Comparison of ENCODE assay signal across 25 cellular contexts in the genomic region with DNA sequence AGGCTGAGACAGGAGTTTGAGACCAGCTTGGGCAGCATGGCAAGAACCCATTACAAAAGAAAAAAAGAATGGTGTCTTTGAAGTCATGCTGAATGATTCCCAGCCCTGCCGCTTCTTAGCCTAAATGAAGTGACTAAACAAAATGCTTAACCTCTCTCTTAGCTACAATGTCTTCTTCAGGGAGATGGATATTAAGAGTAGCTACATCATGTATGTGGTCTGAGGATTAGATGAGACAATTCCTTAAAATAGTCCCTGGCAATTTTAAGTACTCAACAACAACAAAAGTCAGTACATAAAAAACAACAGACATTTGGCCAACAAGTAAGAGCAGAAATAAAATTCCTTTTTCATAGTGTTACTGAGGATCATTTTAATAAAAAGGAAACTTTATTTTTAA.
"Had no signal": no experiment of that assay in that cellular context is flagged by ENCODE, and none has a peak within 500 bp of the region (broad histone marks: within the 10 kb centered on the region; RNA-seq: fewer than 3 reads in every experiment).

No MANE protein-coding gene starts in this region.

- H3K27ac Mint-ChIP-seq: mesothelial cell of epicardium; natural killer cell; stimulated activated memory B cell treated with anti-CD40 and anti-IgM and Interleukin-4, amounts not matched to agents 10 μg/mL and 1 μg/mL and 100 μg/mL, for 72 hours; type B pancreatic cell had no signal

- ATAC-seq: esophagus mucosa; gastroesophageal sphincter; heart left ventricle; left lobe of liver; natural killer cell; pancreas; right lobe of liver; stimulated activated memory B cell treated with anti-CD40 and anti-IgM and Interleukin-4, amounts not matched to agents 10 μg/mL and 1 μg/mL and 100 μg/mL, for 72 hours; stimulated activated naive CD8-positive, alpha-beta T cell treated with anti-CD3 and anti-CD28 coated beads, Interleukin-15, Interleukin-2, amounts not matched to agents 100 U/mL and 50 U/mL, for 24 hours had no signal

- H3K4me1 ChIP-seq: gastroesophageal sphincter, pancreas, right lobe of liver, testis, tibial artery had no signal

- H3K27ac ChIP-seq: dorsolateral prefrontal cortex, epithelial cell of prostate, gastroesophageal sphincter, heart left ventricle, hepatocyte, neutrophil, pancreas, right lobe of liver, testis, tibial artery had no signal

- H3K27me3 ChIP-seq: dorsolateral prefrontal cortex, gastroesophageal sphincter, heart left ventricle, hepatocyte, neutrophil, pancreas, right lobe of liver, testis, tibial artery had no signal

- H3K27me3 Mint-ChIP-seq: stimulated activated memory B cell treated with anti-CD40 and anti-IgM and Interleukin-4, amounts not matched to agents 10 μg/mL and 1 μg/mL and 100 μg/mL, for 72 hours; type B pancreatic cell had no signal

- H3K4me2 ChIP-seq: hepatocyte had no signal

- H3K4me3 ChIP-seq: dorsolateral prefrontal cortex, gastroesophageal sphincter, heart left ventricle, hepatocyte, lung, pancreas, right lobe of liver, testis, tibial artery had no signal

- H3K9me3 ChIP-seq: gastroesophageal sphincter, heart left ventricle, neutrophil, pancreas, right lobe of liver, testis, tibial artery had no signal

- H3K9me3 Mint-ChIP-seq: mesothelial cell of epicardium; natural killer cell; stimulated activated memory B cell treated with anti-CD40 and anti-IgM and Interleukin-4, amounts not matched to agents 10 μg/mL and 1 μg/mL and 100 μg/mL, for 72 hours; type B pancreatic cell had no signal

- DNase-seq: cerebellar nuclear complex; dorsolateral prefrontal cortex; effector CD4-positive, alpha-beta T cell; foreskin fibroblast; heart left ventricle; kidney; mesenchymal stem cell; natural killer cell; pancreas; right lobe of liver; stimulated activated CD4-positive, alpha-beta T cell treated with anti-CD3 and anti-CD28 coated beads, Interleukin-4, amount 100 ng/mL, for 4 hours; stimulated activated naive CD8-positive, alpha-beta T cell treated with anti-CD3 and anti-CD28 coated beads, Interleukin-15, Interleukin-2, amounts not matched to agents 100 U/mL and 50 U/mL, for 24 hours; substantia nigra; testis; tibial artery had no signal

- H3K4me3 Mint-ChIP-seq: mesothelial cell of epicardium; natural killer cell; stimulated activated memory B cell treated with anti-CD40 and anti-IgM and Interleukin-4, amounts not matched to agents 10 μg/mL and 1 μg/mL and 100 μg/mL, for 72 hours; type B pancreatic cell had no signal

- H2AFZ ChIP-seq: hepatocyte had no signal

- H3K4me1 Mint-ChIP-seq: mesothelial cell of epicardium had no signal
